ENCODE assay signal across 8 cellular contexts in genomic region chr17:56913867-56914640, GRCh38. TPM values are rescaled to one million over a fixed set of nuclear protein-coding genes. Genes with fewer than 3 reads are reported as not detected.
DNase-seq lines count a peak whose midpoint lies in the region; ATAC-seq and TF ChIP-seq lines count a peak whose summit lies in the region.

TRIM25 (minus strand) TSS chr17:56914049; CDS start chr17:56913988, 61 bp downstream.

- ATAC-seq in GM19324 (IDR thresholded peaks at IDR 0.05; ENCODE audit: low FRiP score, unreplicated experiment) (peak; percentile 61), HG03460 (IDR thresholded peaks at IDR 0.05; ENCODE audit: unreplicated experiment) (peak; percentile 69), left lung (peak; percentile 89)

- peaks cover 43% of the 10 kb centered on the region for H4K20me1 ChIP-seq in BLaER1

- peaks cover 21% of the 10 kb centered on the region for H3K36me3 ChIP-seq in BLaER1
- H3K36me3 ChIP-seq in left lung = peaks cover 0 to 10% of the 10 kb centered on the region in 2 donors

- H3K4me1 ChIP-seq in BLaER1 (peaks cover 54% of the 10 kb centered on the region), left lung (peaks cover 26 to 75% of the 10 kb centered on the region in 2 donors)

- TF ChIP-seq CTCF in left lung (IDR thresholded peaks at IDR 0.05) = no peak

- intact Hi-C loops in left lung (cut with DNase I) = no loop called here

- peak within 1 kb of the TSS; percentile 90 for H3K9ac ChIP-seq in BLaER1

- H3K27me3 ChIP-seq in BLaER1 = no peaks in the 10 kb centered on the region
- H3K27me3 ChIP-seq in left lung = no peaks in the 10 kb centered on the region

- peak within 1 kb of the TSS; percentile 91 for H3K4me2 ChIP-seq in BLaER1

- H3K4me3 ChIP-seq in BLaER1 (peak within 1 kb of the TSS; percentile 78), left lung (peak within 1 kb of the TSS; percentile 91 to 98)

- H3K9me3 ChIP-seq in BLaER1 (peaks cover 16% of the 10 kb centered on the region), left lung (no peaks in the 10 kb centered on the region)

- DNase-seq in NCI-H69 (lab: John Stamatoyannopoulos, UW) (peak; percentile 96), dedifferentiated amniotic fluid mesenchymal stem cell (ENCODE audit: extremely low spot score) (peak; percentile 84), left lung (peak; percentile 95 to 98)
- peak; percentile 86 for DNase-seq in activated CD4-positive, alpha-beta T cell treated with anti-CD3 and anti-CD28 coated beads, Interleukin-2, amount 50 U/mL, for 1 hour
- peak; percentile 87 for DNase-seq in stimulated activated CD4-positive, alpha-beta T cell treated with anti-CD3 and anti-CD28 coated beads, Interleukin-2, amount 100 ng/mL, for 4 hours (ENCODE audit: low read depth)

- peak within 1 kb of the TSS; percentile 89 for H3K27ac ChIP-seq in BLaER1
- H3K27ac ChIP-seq in left lung = peak within 1 kb of the TSS; percentile 93 to 100

RNA-seq across cellular contexts. Expression of gene TRIM25, which starts in this region (rescaled TPM):
- 100 to 1,000 TPM in 1 of 2 donors, 10 to 100 TPM in 1; 71.4 to 127 TPM for total RNA-seq in left lung

Comparison
In these comparisons a context has a peak if more than half of its experiments do, and no peak if none do; other contexts are left out.
1. Peak in every context shown above with its lines: DNase-seq, ATAC-seq, H3K4me3 ChIP-seq and H3K27ac ChIP-seq.